In genomic region chr12:11202811-11203210, GRCh38 we compare ENCODE assay signal across 1 cellular context.
TF ChIP-seq lines count a peak whose summit lies in the region.

No MANE protein-coding gene starts in this region.

TF ChIP-seq in IMR-90, 13 proteins besides CTCF, POLR2A, EP300 and RAD21:
- peak; percentile 29; the same call in 1 of the 2 replicates for TF ChIP-seq CEBPB (IDR thresholded peaks at IDR 0.05; ENCODE audit: low read depth, low read length)
- TF ChIP-seq RCOR1 (IDR thresholded peaks at IDR 0.05; ENCODE audit: insufficient replicate concordance, low read length), result no peak
